ENCODE assay signal across 8 cellular contexts in the genomic region with DNA sequence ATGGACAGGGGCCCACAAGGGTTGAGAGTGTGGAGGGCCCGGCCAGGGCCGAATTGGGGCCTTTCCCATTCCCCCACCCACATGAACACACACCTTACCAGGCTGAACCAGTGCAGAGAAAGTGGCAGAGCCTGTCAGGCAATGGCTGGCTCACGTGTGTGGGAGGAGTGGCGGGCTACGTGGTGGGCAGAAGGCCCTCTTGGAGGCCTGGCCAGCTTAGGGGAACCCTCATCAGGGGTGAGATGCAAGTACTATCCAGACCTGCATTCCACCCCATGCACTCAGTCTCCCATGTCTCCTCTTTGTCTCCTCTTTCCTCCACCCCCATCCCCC. TPM values are rescaled to one million over a fixed set of nuclear protein-coding genes. Genes with fewer than 3 reads are reported as not detected.
A peak's percentile ranks its signal among the peaks of the same experiment; 100 is the strongest.
DNase-seq lines count a peak whose midpoint lies in the region; ATAC-seq and TF ChIP-seq lines count a peak whose summit lies in the region.

No MANE protein-coding gene starts in this region.

- H3K27me3 ChIP-seq in HUES64 (ENCODE audit: insufficient read depth, low read length) (peaks cover 2% of the 10 kb centered on the region; the same call in 1 of the 2 replicates), right lobe of liver (no peaks in the 10 kb centered on the region), transverse colon (no peaks in the 10 kb centered on the region)

- DNase-seq in caudate nucleus (lab: John Stamatoyannopoulos, UW) = peak in 21 of 61 donors; percentile 0 to 38 (median 8)
- DNase-seq in right lobe of liver = peak in 2 of 3 donors; percentile 18 to 42
- no peak for DNase-seq in transverse colon
- DNase-seq in stimulated activated CD4-positive, alpha-beta T cell treated with anti-CD3 and anti-CD28 coated beads, Interleukin-1b, Interleukin-23, amount 100 ng/mL, for 48 hours = no peak
- no peak for DNase-seq in NCI-H69 (lab: John Stamatoyannopoulos, UW)

- peaks cover 12% of the 10 kb centered on the region for H3K36me3 ChIP-seq in HUES64 (ENCODE audit: insufficient read depth, low read length)
- H3K36me3 ChIP-seq in right lobe of liver = no peaks in the 10 kb centered on the region
- no peaks in the 10 kb centered on the region for H3K36me3 ChIP-seq in transverse colon

- no peaks in the 10 kb centered on the region for H3K9me3 ChIP-seq in HUES64 (ENCODE audit: insufficient read depth, low read depth, low read length)
- H3K9me3 ChIP-seq in right lobe of liver = no peaks in the 10 kb centered on the region
- no peaks in the 10 kb centered on the region for H3K9me3 ChIP-seq in transverse colon

- H3K4me1 ChIP-seq in HUES64 (ENCODE audit: insufficient read depth, low read length) = no peaks in the 10 kb centered on the region
- peaks cover 0 to 2% (median 0%) of the 10 kb centered on the region in 4 donors for H3K4me1 ChIP-seq in right lobe of liver
- peaks cover 0 to 6% (median 0%) of the 10 kb centered on the region in 4 donors for H3K4me1 ChIP-seq in transverse colon

- intact Hi-C loops in right lobe of liver (cut with DNase I) (no loop called here), transverse colon (cut with DNase I; ENCODE audit: low total_unique reads) (no loop called here)

- H3K4me3 ChIP-seq in HUES64 (ENCODE audit: low read length) = peak overlapping the region; percentile 94
- peak overlapping the region; percentile 44 to 61 (median 61) for H3K4me3 ChIP-seq in right lobe of liver
- H3K4me3 ChIP-seq in transverse colon = peak overlapping the region; percentile 48 to 64 (median 56)

- no peak overlapping the region for H3K27ac ChIP-seq in HUES64 (ENCODE audit: low read depth, low read length)
- peak overlapping the region; percentile 83 for H3K27ac ChIP-seq in caudate nucleus (ENCODE audit: low read depth, low read length)
- peak overlapping the region; percentile 66 to 83 (median 67) for H3K27ac ChIP-seq in right lobe of liver
- H3K27ac ChIP-seq in transverse colon = peak overlapping the region; percentile 78 to 87 (median 84)

- in situ Hi-C loops in transverse colon (cut with MboI; ENCODE audit: low pct_ligation_motif_present in 1 of 4, low pct_unique_long_range_greater_than_20kb in 1 of 4, low sequenced_read_pairs in 3 of 4) = no loop called here

- TF ChIP-seq POLR2A in right lobe of liver (IDR thresholded peaks at IDR 0.05) = no peak
- TF ChIP-seq POLR2A in transverse colon (IDR thresholded peaks at IDR 0.05) = no peak

- no peak for TF ChIP-seq EP300 in transverse colon (IDR thresholded peaks at IDR 0.05; ENCODE audit: low read depth)

- ATAC-seq in GM18511 (IDR thresholded peaks at IDR 0.05; ENCODE audit: unreplicated experiment) = peak; percentile 20
- ATAC-seq in right lobe of liver = peak; percentile 48 to 59 (median 52)
- ATAC-seq in GM21526 (IDR thresholded peaks at IDR 0.05; ENCODE audit: low FRiP score, unreplicated experiment) = no peak

- peak overlapping the region; percentile 82 for H3K9ac ChIP-seq in HUES64 (ENCODE audit: low read depth, low read length)

- 21% methylated on average over 3 of the region's 5 CpGs for WGBS in HUES64
- WGBS in right lobe of liver (ENCODE audit: insufficient coverage, low coverage, low lambda C conversion rate, missing lambda C conversion rate) = 19% methylated on average over 3 of the region's 5 CpGs
- WGBS in transverse colon (ENCODE audit: low coverage in 1 of 2), 2 donors = 40% methylated on average over 5 of the region's 5 CpGs; no CpG with 5 or more reads in 1 of the 2 donors

- TF ChIP-seq CTCF in right lobe of liver (IDR thresholded peaks at IDR 0.05) (no peak), transverse colon (IDR thresholded peaks at IDR 0.05) (no peak)

RNA-seq across cellular contexts. Expression of gene TCEAL4, which starts 1.0 kb away (rescaled TPM):
- polyA plus RNA-seq in HUES64 (2013, experiment 1 of 2) = 44.9 TPM
- 56.2 TPM for polyA plus RNA-seq in HUES64 (2013, experiment 2 of 2)
- total RNA-seq in right lobe of liver (10 to 100 TPM; 23.3 to 34.5 (median 28.1) TPM), transverse colon (100 to 1,000 TPM in 1 of 4 donors, 10 to 100 TPM in 3; 25.5 to 118 (median 55.6) TPM)

RNA-seq across cellular contexts. Expression of gene TCEAL3, which starts 21.5 kb away (rescaled TPM):
- polyA plus RNA-seq in HUES64 (2013, experiment 1 of 2) = 9.4 TPM
- 10.6 TPM for polyA plus RNA-seq in HUES64 (2013, experiment 2 of 2)
- total RNA-seq in right lobe of liver (1 to 10 TPM; 1.1 to 3.8 (median 2.0) TPM), transverse colon (10 to 100 TPM in 2 of 4 donors, 1 to 10 TPM in 2; 3.4 to 16.7 (median 12.4) TPM)

RNA-seq across cellular contexts. Expression of gene TCEAL1, which starts 42.5 kb away (rescaled TPM):
- polyA plus RNA-seq in HUES64 (2013, experiment 1 of 2) = 4.8 TPM
- polyA plus RNA-seq in HUES64 (2013, experiment 2 of 2) = 4.8 TPM
- total RNA-seq in right lobe of liver (10 to 100 TPM in 2 of 6 experiments, 1 to 10 TPM in 4; 5.6 to 14.6 (median 7.8) TPM), transverse colon (10 to 100 TPM; 44.9 to 79.2 (median 56.6) TPM)

Comparison
In these comparisons a context has a peak if more than half of its experiments do, and no peak if none do; other contexts are left out.
1. DNase-seq: peak in right lobe of liver (2 of 3); none in transverse colon (single experiment), stimulated activated CD4-positive, alpha-beta T cell treated with anti-CD3 and anti-CD28 coated beads, Interleukin-1b, Interleukin-23, amount 100 ng/mL, for 48 hours (single experiment) and NCI-H69 (single experiment).
2. Peak in every context shown above with its lines, with median percentiles within 50 percentile points of each other: H3K4me3 ChIP-seq.